26 cellular contexts compared by ENCODE assay signal in the genomic region with DNA sequence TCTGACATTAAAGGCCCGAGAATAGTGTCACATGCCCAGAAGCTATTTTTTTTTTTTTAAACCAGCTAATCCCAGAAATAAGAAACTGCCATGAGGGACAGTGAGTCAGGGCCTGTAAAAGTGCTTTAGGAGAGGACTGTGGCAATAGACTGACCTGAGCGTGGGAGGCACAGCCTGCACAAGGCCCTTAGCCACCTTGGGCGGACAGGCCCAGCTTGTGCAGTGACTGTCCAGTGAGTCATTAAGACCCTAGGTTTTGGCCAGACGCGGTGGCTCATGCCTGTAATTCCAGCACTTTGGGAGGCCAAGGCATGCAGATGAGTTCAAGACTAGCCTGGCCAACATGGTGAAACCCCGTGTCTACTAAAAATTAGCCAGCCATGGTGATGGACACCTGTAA.
DNase-seq lines count a peak whose midpoint lies in the region; ATAC-seq and FAIRE-seq lines count a peak whose summit lies in the region.
"Had no signal": no experiment of that assay in that cellular context is flagged by ENCODE, and none has a peak within 500 bp of the region (broad histone marks: within the 10 kb centered on the region; RNA-seq: fewer than 3 reads in every experiment).

No MANE protein-coding gene starts in this region.

- no peak overlapping the region for H3K27ac Mint-ChIP-seq in stimulated activated naive CD8-positive, alpha-beta T cell treated with anti-CD3 and anti-CD28 coated beads, Interleukin-15, amount 100 ng/mL, for 72 hours
- H3K27ac Mint-ChIP-seq: activated naive CD4-positive, alpha-beta T cell treated with anti-CD3 and anti-CD28 coated beads, Interleukin-2, amount 50 U/mL, for 24 hours; activated T-helper 17 cell treated with anti-CD3 and anti-CD28 coated beads, Interleukin-2, amount 50 U/mL, for 72 hours; CD4-positive, alpha-beta memory T cell; H9; WTC11 had no signal

- H3K4me3 Mint-ChIP-seq in stimulated activated naive CD8-positive, alpha-beta T cell treated with anti-CD3 and anti-CD28 coated beads, Interleukin-15, amount 100 ng/mL, for 72 hours: no peak overlapping the region
- H3K4me3 Mint-ChIP-seq: activated naive CD4-positive, alpha-beta T cell treated with anti-CD3 and anti-CD28 coated beads, Interleukin-2, amount 50 U/mL, for 24 hours; activated T-helper 17 cell treated with anti-CD3 and anti-CD28 coated beads, Interleukin-2, amount 50 U/mL, for 72 hours; CD4-positive, alpha-beta memory T cell; H9; neural crest cell; WTC11 had no signal

- DNase-seq in Daoy (ENCODE audit: low read depth): peak; percentile 69
- peak; percentile 61 for DNase-seq in HTR-8/SVneo (ENCODE audit: insufficient read length, low spot score)
- DNase-seq in astrocyte of the hippocampus (ENCODE audit: low read depth, low spot score): peak; percentile 65
- DNase-seq in skeletal muscle cell (ENCODE audit: low read depth): peak; percentile 8
- no peak for DNase-seq in stimulated activated naive CD8-positive, alpha-beta T cell treated with anti-CD3 and anti-CD28 coated beads, Interleukin-15, amount 100 ng/mL, for 72 hours
- DNase-seq in SHP77 treated with DMSO at 0.1 percent for 48 hours (lab: John Stamatoyannopoulos, UW): no peak
- DNase-seq in stimulated activated CD4-positive, alpha-beta T cell treated with anti-CD3 and anti-CD28 coated beads, Interleukin-4, amount 100 ng/mL, for 1 hour: no peak
- no peak for DNase-seq in Right ventricle myocardium inferior (ENCODE audit: missing footprints)
- DNase-seq: anterior cingulate cortex; caudate nucleus; CD4-positive, alpha-beta memory T cell; glutamatergic neuron; H9; lower lobe of right lung; NCI-H1417; NCI-H2081; NCI-H226; NCI-H748 treated with DMSO at 0.1 percent for 48 hours; posterior cingulate gyrus had no signal

- FAIRE-seq in HTR-8/SVneo (lab: Jason Lieb, UNC): peak; percentile 81
- FAIRE-seq: GM12878 had no signal

- ATAC-seq in stimulated activated naive CD8-positive, alpha-beta T cell treated with anti-CD3 and anti-CD28 coated beads, Interleukin-15, amount 100 ng/mL, for 72 hours: no peak
- ATAC-seq in Right ventricle myocardium inferior: no peak
- ATAC-seq: activated T-helper 17 cell treated with anti-CD3 and anti-CD28 coated beads, Interleukin-2, amount 50 U/mL, for 72 hours; GM12878; lower lobe of right lung; WTC11 had no signal

- H3K27me3 Mint-ChIP-seq in stimulated activated naive CD8-positive, alpha-beta T cell treated with anti-CD3 and anti-CD28 coated beads, Interleukin-15, amount 100 ng/mL, for 72 hours: no peaks in the 10 kb centered on the region
- H3K27me3 Mint-ChIP-seq: activated naive CD4-positive, alpha-beta T cell treated with anti-CD3 and anti-CD28 coated beads, Interleukin-2, amount 50 U/mL, for 24 hours had no signal

- intact Hi-C loops in Right ventricle myocardium inferior (cut with DNase I): no loop called here

- H3K9me3 Mint-ChIP-seq in stimulated activated naive CD8-positive, alpha-beta T cell treated with anti-CD3 and anti-CD28 coated beads, Interleukin-15, amount 100 ng/mL, for 72 hours: no peaks in the 10 kb centered on the region
- H3K9me3 Mint-ChIP-seq: activated naive CD4-positive, alpha-beta T cell treated with anti-CD3 and anti-CD28 coated beads, Interleukin-2, amount 50 U/mL, for 24 hours; H9; neural crest cell; WTC11 had no signal

- no peak overlapping the region for H3K4me3 ChIP-seq in skeletal muscle cell (ENCODE audit: low read depth, low read length)
- H3K4me3 ChIP-seq: GM12878, lower lobe of right lung, suprapubic skin, vagina had no signal

- no peaks in the 10 kb centered on the region for H3K4me1 Mint-ChIP-seq in stimulated activated naive CD8-positive, alpha-beta T cell treated with anti-CD3 and anti-CD28 coated beads, Interleukin-15, amount 100 ng/mL, for 72 hours
- H3K4me1 Mint-ChIP-seq: activated naive CD4-positive, alpha-beta T cell treated with anti-CD3 and anti-CD28 coated beads, Interleukin-2, amount 50 U/mL, for 24 hours; activated T-helper 17 cell treated with anti-CD3 and anti-CD28 coated beads, Interleukin-2, amount 50 U/mL, for 72 hours; CD4-positive, alpha-beta memory T cell; WTC11 had no signal

Comparison
In these comparisons a context has a peak if more than half of its experiments do, and no peak if none do; other contexts are left out.
1. DNase-seq: peak in Daoy (single experiment), HTR-8/SVneo (single experiment), astrocyte of the hippocampus (single experiment) and skeletal muscle cell (single experiment); none in stimulated activated naive CD8-positive, alpha-beta T cell treated with anti-CD3 and anti-CD28 coated beads, Interleukin-15, amount 100 ng/mL, for 72 hours (0 of 2), SHP77 treated with DMSO at 0.1 percent for 48 hours (single experiment), stimulated activated CD4-positive, alpha-beta T cell treated with anti-CD3 and anti-CD28 coated beads, Interleukin-4, amount 100 ng/mL, for 1 hour (single experiment) and Right ventricle myocardium inferior (single experiment).